Comparison of ENCODE assay signal across 23 cellular contexts in the genomic region with DNA sequence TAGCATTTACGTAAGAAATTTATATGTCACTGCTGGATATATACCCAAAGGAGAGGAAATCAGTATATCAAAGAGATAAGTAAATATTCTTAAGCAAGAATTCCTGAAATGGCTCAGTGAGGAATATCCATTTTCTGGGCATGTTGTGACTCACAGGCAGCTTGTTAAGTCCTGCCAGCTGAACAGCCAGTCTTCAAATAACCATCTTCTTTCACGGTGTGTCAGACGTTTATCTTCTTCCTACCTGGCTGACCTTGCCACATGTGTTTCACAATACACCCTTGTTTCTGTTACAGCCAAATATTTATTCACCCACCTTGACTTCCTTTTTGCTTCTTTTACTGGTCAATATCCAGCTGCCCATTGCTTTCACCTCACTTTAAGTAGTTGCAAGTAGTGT.
A peak's percentile ranks its signal among the peaks of the same experiment; 100 is the strongest.
DNase-seq lines count a peak whose midpoint lies in the region; ATAC-seq and TF ChIP-seq lines count a peak whose summit lies in the region.
"Had no signal": no experiment of that assay in that cellular context is flagged by ENCODE, and none has a peak within 500 bp of the region (broad histone marks: within the 10 kb centered on the region; RNA-seq: fewer than 3 reads in every experiment).

No MANE protein-coding gene starts in this region.

- POLR2A ChIA-PET in PC-3 (lab: Charles Lee; ENCODE audit: unreplicated experiment) (interaction anchor here (0.7 kb wide), 1 partner anchor 324 kb away, joined by 15 read pairs; no protein-coding TSS in a partner anchor), Caco-2 (lab: Charles Lee) (no interaction called here)

- WGBS in smooth muscle cell (ENCODE audit: low lambda C conversion rate): 9% methylated on average over 3 of the region's 3 CpGs

- no peaks in the 10 kb centered on the region for H3K9me3 Mint-ChIP-seq in Caco-2 (ENCODE audit: unreplicated experiment)
- H3K9me3 Mint-ChIP-seq: activated CD4-positive, alpha-beta memory T cell treated with anti-CD3 and anti-CD28 coated beads for 36 hours; activated naive CD8-positive, alpha-beta T cell treated with anti-CD3 and anti-CD28 coated beads for 36 hours; CD4-positive, alpha-beta T cell had no signal

- CTCF ChIA-PET in PC-3 (lab: Charles Lee) (no interaction called here), Caco-2 (lab: Charles Lee) (no interaction called here)

- DNase-seq in NCI-H510A treated with DMSO at 0.1 percent for 48 hours (lab: John Stamatoyannopoulos, UW) (peak; percentile 31), NCI-H510A (lab: John Stamatoyannopoulos, UW) (no peak), PC-3 (peak; percentile 41), foreskin keratinocyte (peak; percentile 78 to 88), smooth muscle cell (lab: John Stamatoyannopoulos, UW; ENCODE audit: unreplicated experiment) (no peak), Caco-2 (no peak), hypothalamus (lab: John Stamatoyannopoulos, UW) (no peak)
- DNase-seq: ACHN; activated CD4-positive, alpha-beta memory T cell treated with anti-CD3 and anti-CD28 coated beads for 36 hours; activated naive CD8-positive, alpha-beta T cell treated with anti-CD3 and anti-CD28 coated beads for 36 hours; activated T-cell treated with anti-CD3 and anti-CD28 coated beads, Interleukin-2, amount 50 U/mL, for 24 hours; CD4-positive, alpha-beta T cell; dorsolateral prefrontal cortex; heart left ventricle; Kasumi-1; kidney; midbrain; NCI-H2029; Right ventricle myocardium superior; WERI-Rb-1 had no signal

- no peaks in the 10 kb centered on the region for H3K9me2 ChIP-seq in PC-3 (replicated peaks; ENCODE audit: low read length)

- H3K4me2 ChIP-seq in PC-3 (ENCODE audit: low read length) (no peak overlapping the region), smooth muscle cell (peak overlapping the region; percentile 50)

- H3F3A ChIP-seq in PC-3 (ENCODE audit: low read length, unreplicated experiment) (no peaks in the 10 kb centered on the region), smooth muscle cell (ENCODE audit: low read depth) (no peaks in the 10 kb centered on the region)

- no peaks in the 10 kb centered on the region for H3K36me3 Mint-ChIP-seq in Caco-2 (ENCODE audit: insufficient read depth, unreplicated experiment)
- H3K36me3 Mint-ChIP-seq: activated CD4-positive, alpha-beta memory T cell treated with anti-CD3 and anti-CD28 coated beads for 36 hours; activated naive CD8-positive, alpha-beta T cell treated with anti-CD3 and anti-CD28 coated beads for 36 hours had no signal

- H3K4me3 Mint-ChIP-seq in Caco-2 (ENCODE audit: unreplicated experiment): no peak overlapping the region
- H3K4me3 Mint-ChIP-seq: activated CD4-positive, alpha-beta memory T cell treated with anti-CD3 and anti-CD28 coated beads for 36 hours; activated naive CD8-positive, alpha-beta T cell treated with anti-CD3 and anti-CD28 coated beads for 36 hours; activated T-cell treated with anti-CD3 and anti-CD28 coated beads, Interleukin-2, amount 50 U/mL, for 24 hours; CD4-positive, alpha-beta T cell had no signal

- H3K4me1 Mint-ChIP-seq in Caco-2 (ENCODE audit: low read depth, unreplicated experiment): no peaks in the 10 kb centered on the region
- H3K4me1 Mint-ChIP-seq: activated naive CD8-positive, alpha-beta T cell treated with anti-CD3 and anti-CD28 coated beads for 36 hours had no signal

- H3K4me1 ChIP-seq in PC-3 (ENCODE audit: insufficient read depth, low read length) (no peaks in the 10 kb centered on the region), foreskin keratinocyte (peaks cover 17% of the 10 kb centered on the region), smooth muscle cell (ENCODE audit: low read depth) (no peaks in the 10 kb centered on the region), Caco-2 (no peaks in the 10 kb centered on the region)
- H3K4me1 ChIP-seq: heart left ventricle, right atrium auricular region, vagina had no signal

- H3K4me3 ChIP-seq in PC-3 (ENCODE audit: low read length) (no peak overlapping the region), smooth muscle cell (no peak overlapping the region), Caco-2 (ENCODE audit: low read depth, low read length) (no peak overlapping the region)
- H3K4me3 ChIP-seq: dorsolateral prefrontal cortex, heart left ventricle, right atrium auricular region, vagina had no signal

- H3K27me3 ChIP-seq in PC-3 (ENCODE audit: low read length): no peaks in the 10 kb centered on the region
- H3K27me3 ChIP-seq in foreskin keratinocyte: no peaks in the 10 kb centered on the region
- no peaks in the 10 kb centered on the region for H3K27me3 ChIP-seq in smooth muscle cell (ENCODE audit: low read depth)
- H3K27me3 ChIP-seq in Caco-2 (replicated peaks; ENCODE audit: control insufficient read depth, insufficient read depth, low read length): no peaks in the 10 kb centered on the region
- H3K27me3 ChIP-seq: dorsolateral prefrontal cortex, heart left ventricle, right atrium auricular region, vagina had no signal

- intact Hi-C loops in PC-3 (cut with micrococcal nuclease) (no loop called here), Caco-2 (cut with micrococcal nuclease; ENCODE audit: unreplicated experiment) (no loop called here)

- BruUV-seq in PC-3 (replicated peaks; lab: Mats Ljungman, UMichigan): no TSS peak
- BruUV-seq in Caco-2 (replicated peaks; lab: Mats Ljungman, UMichigan): no TSS peak

- H4K20me1 ChIP-seq in PC-3 (ENCODE audit: low read length) (no peaks in the 10 kb centered on the region), smooth muscle cell (ENCODE audit: low read depth) (no peaks in the 10 kb centered on the region)

- H3K9me3 ChIP-seq in PC-3 (ENCODE audit: low read length) (no peaks in the 10 kb centered on the region), smooth muscle cell (replicated peaks; ENCODE audit: low read depth) (no peaks in the 10 kb centered on the region), Caco-2 (no peaks in the 10 kb centered on the region)
- H3K9me3 ChIP-seq: heart left ventricle, right atrium auricular region, vagina had no signal

- TF ChIP-seq CTCF in PC-3 (conservative IDR thresholded peaks at IDR 0.05; ENCODE audit: low read depth, low read length): no peak
- no peak for TF ChIP-seq CTCF in foreskin keratinocyte (conservative IDR thresholded peaks at IDR 0.05)
- no peak for TF ChIP-seq CTCF in smooth muscle cell (IDR thresholded peaks at IDR 0.05; ENCODE audit: borderline replicate concordance, insufficient read depth, poor library complexity, severe bottlenecking)
- no peak for TF ChIP-seq CTCF in Caco-2 (IDR thresholded peaks at IDR 0.05; ENCODE audit: insufficient read depth in 1 of 2, low read depth in 1 of 2, low read length in 1 of 2, severe bottlenecking in 1 of 2, unreplicated experiment in 1 of 2)

- H3K36me3 ChIP-seq in PC-3 (ENCODE audit: low read depth, low read length): no peaks in the 10 kb centered on the region
- no peaks in the 10 kb centered on the region for H3K36me3 ChIP-seq in smooth muscle cell (ENCODE audit: low read depth)
- H3K36me3 ChIP-seq in Caco-2 (ENCODE audit: control insufficient read depth, insufficient read depth, low read length): no peaks in the 10 kb centered on the region
- H3K36me3 ChIP-seq: heart left ventricle, right atrium auricular region, vagina, WERI-Rb-1 had no signal

- ATAC-seq in PC-3: peak; percentile 84
- peak; percentile 99 for ATAC-seq in foreskin keratinocyte
- ATAC-seq in HG02798 (IDR thresholded peaks at IDR 0.05; ENCODE audit: poor library complexity, unreplicated experiment): no peak
- ATAC-seq: heart left ventricle had no signal

- H3K79me2 ChIP-seq in PC-3 (ENCODE audit: low read length) (no peaks in the 10 kb centered on the region), smooth muscle cell (ENCODE audit: low read depth) (no peaks in the 10 kb centered on the region)

- H3K9ac ChIP-seq in PC-3 (ENCODE audit: low read length): no peak overlapping the region
- no peak overlapping the region for H3K9ac ChIP-seq in smooth muscle cell (ENCODE audit: low read depth)

- H3K27ac Mint-ChIP-seq in Caco-2 (ENCODE audit: unreplicated experiment): no peak overlapping the region
- H3K27ac Mint-ChIP-seq: activated CD4-positive, alpha-beta memory T cell treated with anti-CD3 and anti-CD28 coated beads for 36 hours; activated naive CD8-positive, alpha-beta T cell treated with anti-CD3 and anti-CD28 coated beads for 36 hours; activated T-cell treated with anti-CD3 and anti-CD28 coated beads, Interleukin-2, amount 50 U/mL, for 24 hours; CD4-positive, alpha-beta T cell had no signal

- no peaks in the 10 kb centered on the region for H3K27me3 Mint-ChIP-seq in Caco-2 (ENCODE audit: insufficient read depth, unreplicated experiment)
- H3K27me3 Mint-ChIP-seq: activated CD4-positive, alpha-beta memory T cell treated with anti-CD3 and anti-CD28 coated beads for 36 hours; activated naive CD8-positive, alpha-beta T cell treated with anti-CD3 and anti-CD28 coated beads for 36 hours; activated T-cell treated with anti-CD3 and anti-CD28 coated beads, Interleukin-2, amount 50 U/mL, for 24 hours; CD4-positive, alpha-beta T cell had no signal

- H2AFZ ChIP-seq in PC-3 (ENCODE audit: low read length): no peak overlapping the region
- no peak overlapping the region for H2AFZ ChIP-seq in smooth muscle cell (ENCODE audit: low read depth)

- no peak overlapping the region for H3K27ac ChIP-seq in PC-3 (ENCODE audit: low read length)
- peak overlapping the region; percentile 20 for H3K27ac ChIP-seq in foreskin keratinocyte
- H3K27ac ChIP-seq in smooth muscle cell (ENCODE audit: low read depth): no peak overlapping the region
- H3K27ac ChIP-seq: dorsolateral prefrontal cortex, heart left ventricle, right atrium auricular region, vagina, WERI-Rb-1 had no signal

Comparison
In these comparisons a context has a peak if more than half of its experiments do, and no peak if none do; other contexts are left out.
1. DNase-seq: peak in NCI-H510A treated with DMSO at 0.1 percent for 48 hours (single experiment), PC-3 (single experiment) and foreskin keratinocyte (2 of 2); none in NCI-H510A (single experiment), smooth muscle cell (single experiment), Caco-2 (0 of 2) and hypothalamus (0 of 51).